In the genomic region with DNA sequence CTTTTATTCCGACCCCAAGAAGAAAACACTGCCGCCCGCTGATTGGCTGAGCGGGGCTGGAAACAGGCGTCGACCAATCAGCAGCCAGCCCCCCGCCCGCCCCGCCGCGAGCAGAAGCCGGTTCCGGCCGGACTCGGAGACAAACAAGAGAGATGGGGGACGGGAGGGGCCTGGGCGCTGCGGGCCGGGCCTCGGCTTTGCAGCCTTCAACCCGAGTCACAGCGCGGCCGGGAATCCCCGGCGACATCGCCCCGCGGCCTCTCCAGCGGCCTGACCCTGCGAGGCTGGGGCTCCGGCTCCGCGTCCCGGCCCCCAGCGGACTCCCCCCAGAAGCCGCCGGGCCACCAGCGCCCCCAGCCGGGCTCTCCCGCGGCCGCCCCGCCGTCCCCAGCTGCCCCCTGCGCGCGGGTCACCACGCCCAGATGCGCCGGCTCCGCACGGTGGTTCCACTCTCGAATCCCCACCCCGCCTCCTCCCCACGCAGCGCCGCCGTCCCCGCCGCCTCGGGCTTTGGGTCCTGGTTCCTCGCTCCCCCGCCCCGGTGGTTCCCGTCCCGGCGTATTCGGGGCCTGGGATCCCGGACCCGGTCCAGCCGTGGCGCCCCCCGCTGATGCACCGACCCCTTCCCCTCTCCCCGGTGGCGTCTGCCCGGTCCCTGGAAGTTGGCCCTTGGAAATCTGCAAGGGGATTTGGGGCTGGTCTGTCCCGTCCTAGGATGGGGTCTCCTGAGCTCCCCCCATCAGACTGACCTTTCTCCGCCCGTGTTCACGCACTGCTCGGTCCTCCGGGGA, we compare ENCODE assay signal across 1 cellular context.
A peak's percentile ranks its signal among the peaks of the same experiment; 100 is the strongest.
TF ChIP-seq lines count a peak whose summit lies in the region.

No MANE protein-coding gene starts in this region.

TF ChIP-seq in WTC11, 78 proteins besides CTCF, POLR2A, EP300 and RAD21 (continued from another document):
- TF ChIP-seq, protein P1, sequence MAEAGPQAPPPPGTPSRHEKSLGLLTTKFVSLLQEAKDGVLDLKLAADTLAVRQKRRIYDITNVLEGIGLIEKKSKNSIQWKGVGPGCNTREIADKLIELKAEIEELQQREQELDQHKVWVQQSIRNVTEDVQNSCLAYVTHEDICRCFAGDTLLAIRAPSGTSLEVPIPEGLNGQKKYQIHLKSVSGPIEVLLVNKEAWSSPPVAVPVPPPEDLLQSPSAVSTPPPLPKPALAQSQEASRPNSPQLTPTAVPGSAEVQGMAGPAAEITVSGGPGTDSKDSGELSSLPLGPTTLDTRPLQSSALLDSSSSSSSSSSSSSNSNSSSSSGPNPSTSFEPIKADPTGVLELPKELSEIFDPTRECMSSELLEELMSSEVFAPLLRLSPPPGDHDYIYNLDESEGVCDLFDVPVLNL (CRISPR knock-in tag; IDR thresholded peaks at IDR 0.05; ENCODE audit: borderline replicate concordance, low read depth) = peak; percentile 19; the same call in 1 of the 2 replicates
- TF ChIP-seq SOX15 (CRISPR knock-in tag; IDR thresholded peaks at IDR 0.05) = no peak
- TF ChIP-seq NFATC4 (CRISPR knock-in tag; IDR thresholded peaks at IDR 0.05) = no peak
- TF ChIP-seq NFYB (CRISPR knock-in tag; conservative IDR thresholded peaks at IDR 0.05; ENCODE audit: low read depth) = peak; percentile 65
- TF ChIP-seq ELF4 (CRISPR knock-in tag; IDR thresholded peaks at IDR 0.05; ENCODE audit: low read depth) = peak; percentile 53; the same call in 1 of the 2 replicates
- TF ChIP-seq KAT7 (CRISPR knock-in tag; IDR thresholded peaks at IDR 0.05; ENCODE audit: borderline replicate concordance) = 0 out of 2 replicates have a peak, but pooled peaks have one; percentile 34
- TF ChIP-seq, protein P2, sequence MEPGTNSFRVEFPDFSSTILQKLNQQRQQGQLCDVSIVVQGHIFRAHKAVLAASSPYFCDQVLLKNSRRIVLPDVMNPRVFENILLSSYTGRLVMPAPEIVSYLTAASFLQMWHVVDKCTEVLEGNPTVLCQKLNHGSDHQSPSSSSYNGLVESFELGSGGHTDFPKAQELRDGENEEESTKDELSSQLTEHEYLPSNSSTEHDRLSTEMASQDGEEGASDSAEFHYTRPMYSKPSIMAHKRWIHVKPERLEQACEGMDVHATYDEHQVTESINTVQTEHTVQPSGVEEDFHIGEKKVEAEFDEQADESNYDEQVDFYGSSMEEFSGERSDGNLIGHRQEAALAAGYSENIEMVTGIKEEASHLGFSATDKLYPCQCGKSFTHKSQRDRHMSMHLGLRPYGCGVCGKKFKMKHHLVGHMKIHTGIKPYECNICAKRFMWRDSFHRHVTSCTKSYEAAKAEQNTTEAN (CRISPR knock-in tag; IDR thresholded peaks at IDR 0.05) = 0 out of 2 replicates have a peak, but pooled peaks have one; percentile 32
TF ChIP-seq in WTC11: peak in this region for 7.
